13 cellular contexts compared by ENCODE assay signal in the genomic region with DNA sequence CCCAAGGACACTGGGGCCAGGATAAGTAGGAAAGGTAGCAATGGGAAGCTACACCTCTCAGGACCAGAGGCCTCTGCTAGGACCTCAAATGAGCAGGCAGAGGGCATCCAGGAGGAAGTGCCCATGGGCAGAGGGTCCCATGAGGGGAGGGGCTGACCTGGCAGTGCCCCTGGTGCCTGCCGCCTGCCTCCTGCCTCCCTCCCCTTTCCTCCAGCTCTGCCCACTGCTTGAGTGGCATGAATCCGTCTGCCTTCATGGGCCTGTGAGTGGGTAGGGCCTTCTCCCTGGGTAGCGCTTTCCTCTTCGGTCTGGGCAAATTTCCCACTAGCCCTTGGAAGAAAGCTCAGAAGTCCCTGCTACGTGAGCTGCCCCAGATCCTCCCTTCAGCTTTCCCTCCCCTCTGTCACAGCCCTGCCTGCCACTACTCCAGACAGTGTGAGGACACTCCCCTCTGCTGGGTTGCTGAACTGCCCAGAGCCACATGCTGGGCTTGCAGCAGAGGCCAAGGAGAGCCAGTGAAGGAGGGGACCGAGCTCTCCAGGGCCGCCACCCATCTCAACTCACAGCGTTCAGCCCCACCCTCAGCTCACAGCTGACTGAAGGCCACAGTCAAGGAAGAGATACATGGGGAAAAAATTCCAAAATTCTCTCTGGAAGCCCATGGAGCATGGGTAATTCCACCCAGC.
DNase-seq lines count a peak whose midpoint lies in the region; ATAC-seq and TF ChIP-seq lines count a peak whose summit lies in the region.
"Had no signal": no experiment of that assay in that cellular context is flagged by ENCODE, and none has a peak within 500 bp of the region (broad histone marks: within the 10 kb centered on the region; RNA-seq: fewer than 3 reads in every experiment).

No MANE protein-coding gene starts in this region.

- no peak overlapping the region for H3K4ac ChIP-seq in neuronal stem cell (ENCODE audit: low read length)

- H3K27ac Mint-ChIP-seq in CD14-positive monocyte = no peak overlapping the region
- H3K27ac Mint-ChIP-seq in stimulated activated naive B cell treated with anti-CD40 and anti-IgM and Interleukin-4, amounts not matched to agents 10 μg/mL and 1 μg/mL and 100 μg/mL, for 72 hours = no peak overlapping the region
- H3K27ac Mint-ChIP-seq: activated CD8-positive, alpha-beta T cell treated with anti-CD3 and anti-CD28 coated beads, Interleukin-2, amount 10 ng/mL, durations not matched to agents 7 days and 5 days had no signal

- ATAC-seq in stimulated activated naive B cell treated with anti-CD40 and anti-IgM and Interleukin-4, amounts not matched to agents 10 μg/mL and 1 μg/mL and 100 μg/mL, for 72 hours (replicated peaks) = no peak
- ATAC-seq: activated CD8-positive, alpha-beta T cell treated with anti-CD3 and anti-CD28 coated beads, Interleukin-2, amount 10 ng/mL, durations not matched to agents 7 days and 5 days; naive thymus-derived CD8-positive, alpha-beta T cell had no signal

- TF ChIP-seq EP300 in Ishikawa (IDR thresholded peaks at IDR 0.05; ENCODE audit: borderline replicate concordance) (no peak), esophagus muscularis mucosa (IDR thresholded peaks at IDR 0.05) (no peak)

- H2BK15ac ChIP-seq in neuronal stem cell (ENCODE audit: low read length) = no peak overlapping the region

- TF ChIP-seq CTCF in CD14-positive monocyte (IDR thresholded peaks at IDR 0.05) (no peak), esophagus muscularis mucosa (IDR thresholded peaks at IDR 0.05) (no peak)

- no peak overlapping the region for H2AK5ac ChIP-seq in neuronal stem cell (ENCODE audit: low read depth, low read length)

- H3K79me1 ChIP-seq in neuronal stem cell (ENCODE audit: low read depth, low read length) = peaks cover 4% of the 10 kb centered on the region

- no peaks in the 10 kb centered on the region for H3K9me3 ChIP-seq in neuronal stem cell (replicated peaks in 1 of 2; ENCODE audit: control insufficient read depth in 2 of 2, insufficient read depth in 1 of 2, low read depth in 1 of 2, low read length in 2 of 2)
- H3K9me3 ChIP-seq in esophagus muscularis mucosa = no peaks in the 10 kb centered on the region
- H3K9me3 ChIP-seq: heart right ventricle, SJCRH30, upper lobe of left lung had no signal

- H3K4me3 ChIP-seq in neuronal stem cell (ENCODE audit: low read length in 2 of 2) = no peak overlapping the region
- no peak overlapping the region for H3K4me3 ChIP-seq in esophagus muscularis mucosa
- H3K4me3 ChIP-seq: heart right ventricle, SJCRH30, upper lobe of left lung had no signal

- no peak overlapping the region for H3K4me3 Mint-ChIP-seq in CD14-positive monocyte
- no peak overlapping the region for H3K4me3 Mint-ChIP-seq in stimulated activated naive B cell treated with anti-CD40 and anti-IgM and Interleukin-4, amounts not matched to agents 10 μg/mL and 1 μg/mL and 100 μg/mL, for 72 hours
- H3K4me3 Mint-ChIP-seq: activated CD8-positive, alpha-beta T cell treated with anti-CD3 and anti-CD28 coated beads, Interleukin-2, amount 10 ng/mL, durations not matched to agents 7 days and 5 days; naive thymus-derived CD8-positive, alpha-beta T cell had no signal

- intact Hi-C loops in CD14-positive monocyte (cut with micrococcal nuclease) = no loop called here
- intact Hi-C loops in esophagus muscularis mucosa (cut with DNase I) = no loop called here

- no peak overlapping the region for H2AFZ ChIP-seq in neuronal stem cell (ENCODE audit: low read length)

- H4K91ac ChIP-seq in neuronal stem cell (ENCODE audit: low read depth, low read length, poor library complexity) = no peak overlapping the region

- H3K9me3 Mint-ChIP-seq in CD14-positive monocyte = peaks cover 0 to 3% (median 0%) of the 10 kb centered on the region in 7 donors
- H3K9me3 Mint-ChIP-seq in stimulated activated naive B cell treated with anti-CD40 and anti-IgM and Interleukin-4, amounts not matched to agents 10 μg/mL and 1 μg/mL and 100 μg/mL, for 72 hours = no peaks in the 10 kb centered on the region

- no peak overlapping the region for H2BK5ac ChIP-seq in neuronal stem cell (ENCODE audit: low read length)

- peak; percentile 14; the same call in 1 of the 2 replicates for TF ChIP-seq RAD21 in Ishikawa (IDR thresholded peaks at IDR 0.05; ENCODE audit: low read depth)

- no peak overlapping the region for H4K8ac ChIP-seq in neuronal stem cell (ENCODE audit: low read depth, low read length)

- H3K18ac ChIP-seq in neuronal stem cell (ENCODE audit: low read length) = peak overlapping the region; percentile 46

- no peak overlapping the region for H2BK120ac ChIP-seq in neuronal stem cell (ENCODE audit: low read depth, low read length)

- H3K36me3 ChIP-seq in neuronal stem cell (replicated peaks in 1 of 2; ENCODE audit: control insufficient read depth in 2 of 2, insufficient read depth in 2 of 2, low read length in 2 of 2) = no peaks in the 10 kb centered on the region
- H3K36me3 ChIP-seq in esophagus muscularis mucosa = no peaks in the 10 kb centered on the region
- H3K36me3 ChIP-seq: heart right ventricle, SJCRH30, upper lobe of left lung had no signal

- H2BK12ac ChIP-seq in neuronal stem cell (ENCODE audit: low read length) = no peak overlapping the region

- no peak overlapping the region for H3K4me2 ChIP-seq in neuronal stem cell (ENCODE audit: insufficient read depth, low read length, poor library complexity, severe bottlenecking)

- no peak for TF ChIP-seq POLR2A in esophagus muscularis mucosa (IDR thresholded peaks at IDR 0.05; ENCODE audit: low read depth)

- peak; percentile 36 for DNase-seq in CD14-positive monocyte (ENCODE audit: low spot score)
- peak; percentile 49 for DNase-seq in fibroblast of peridontal ligament (ENCODE audit: extremely low read depth)
- DNase-seq in neuronal stem cell (ENCODE audit: low spot score) = no peak
- no peak for DNase-seq in NCI-H2227 treated with DMSO at 0.1 percent for 48 hours (lab: John Stamatoyannopoulos, UW)
- DNase-seq in esophagus muscularis mucosa (ENCODE audit: extremely low spot score) = no peak
- no peak for DNase-seq in stimulated activated naive B cell treated with anti-CD40 and anti-IgM and Interleukin-4, amounts not matched to agents 10 μg/mL and 1 μg/mL and 100 μg/mL, for 72 hours
- DNase-seq in NOMO-1 treated with dmso at 0.1 percent for 144 hours (lab: John Stamatoyannopoulos, UW; ENCODE audit: unreplicated experiment) = no peak
- DNase-seq: activated CD8-positive, alpha-beta T cell treated with anti-CD3 and anti-CD28 coated beads, Interleukin-2, amount 10 ng/mL, durations not matched to agents 7 days and 5 days; heart right ventricle had no signal

- WGBS in neuronal stem cell (ENCODE audit: extremely low coverage in 2 of 2, insufficient read length in 2 of 2, insufficient replicate concordance in 1 of 2), 2 donors = no CpG with 5 or more reads among the region's 8 CpGs
- WGBS in esophagus muscularis mucosa = 48% methylated on average over 7 of the region's 8 CpGs

- H3K14ac ChIP-seq in neuronal stem cell (ENCODE audit: low read length) = peak overlapping the region; percentile 23

- H3K27me3 ChIP-seq in neuronal stem cell (ENCODE audit: control insufficient read depth in 3 of 3, insufficient read depth in 3 of 3, low read depth in 1 of 3, low read length in 3 of 3) (peaks cover 0 to 14% (median 0%) of the 10 kb centered on the region in 3 experiments), esophagus muscularis mucosa (peaks cover 0 to 30% (median 0%) of the 10 kb centered on the region in 4 donors)
- H3K27me3 ChIP-seq: SJCRH30 had no signal

- peak overlapping the region; percentile 55 for H3K9ac ChIP-seq in neuronal stem cell (ENCODE audit: low read depth, low read length, poor library complexity)

- H3K27ac ChIP-seq in neuronal stem cell (replicated peaks; ENCODE audit: low read length) = no peak overlapping the region
- no peak overlapping the region for H3K27ac ChIP-seq in esophagus muscularis mucosa (replicated peaks in 1 of 4)
- H3K27ac ChIP-seq: heart right ventricle, SJCRH30, upper lobe of left lung had no signal

- peak overlapping the region; percentile 80 for H3K23ac ChIP-seq in neuronal stem cell (ENCODE audit: low read depth, low read length, poor library complexity)

- H3K4me1 ChIP-seq in neuronal stem cell (ENCODE audit: control insufficient read depth in 2 of 2, insufficient read depth in 1 of 2, low read depth in 1 of 2, low read length in 2 of 2) (peaks cover 0 to 3% of the 10 kb centered on the region in 2 donors), esophagus muscularis mucosa (peaks cover 11 to 22% (median 21%) of the 10 kb centered on the region in 4 donors)
- H3K4me1 ChIP-seq: SJCRH30 had no signal

- peaks cover 4 to 12% (median 12%) of the 10 kb centered on the region in 3 donors for H3K27me3 Mint-ChIP-seq in CD14-positive monocyte (ENCODE audit: low read depth in 3 of 3)
- H3K27me3 Mint-ChIP-seq in stimulated activated naive B cell treated with anti-CD40 and anti-IgM and Interleukin-4, amounts not matched to agents 10 μg/mL and 1 μg/mL and 100 μg/mL, for 72 hours = no peaks in the 10 kb centered on the region
- H3K27me3 Mint-ChIP-seq: naive thymus-derived CD8-positive, alpha-beta T cell had no signal

- peaks cover 4% of the 10 kb centered on the region for H3K4me1 Mint-ChIP-seq in CD14-positive monocyte
- no peaks in the 10 kb centered on the region for H3K4me1 Mint-ChIP-seq in stimulated activated naive B cell treated with anti-CD40 and anti-IgM and Interleukin-4, amounts not matched to agents 10 μg/mL and 1 μg/mL and 100 μg/mL, for 72 hours
- H3K4me1 Mint-ChIP-seq: naive thymus-derived CD8-positive, alpha-beta T cell had no signal

- no peaks in the 10 kb centered on the region for H3K36me3 Mint-ChIP-seq in CD14-positive monocyte
- peaks cover 3 to 5% of the 10 kb centered on the region in 2 donors for H3K36me3 Mint-ChIP-seq in stimulated activated naive B cell treated with anti-CD40 and anti-IgM and Interleukin-4, amounts not matched to agents 10 μg/mL and 1 μg/mL and 100 μg/mL, for 72 hours
- H3K36me3 Mint-ChIP-seq: naive thymus-derived CD8-positive, alpha-beta T cell had no signal

TF ChIP-seq in Ishikawa, 13 proteins besides CTCF, POLR2A, EP300 and RAD21 (continues in another document):
- TF ChIP-seq, protein P1, sequence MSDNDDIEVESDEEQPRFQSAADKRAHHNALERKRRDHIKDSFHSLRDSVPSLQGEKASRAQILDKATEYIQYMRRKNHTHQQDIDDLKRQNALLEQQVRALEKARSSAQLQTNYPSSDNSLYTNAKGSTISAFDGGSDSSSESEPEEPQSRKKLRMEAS (IDR thresholded peaks at IDR 0.05) = no peak
- TF ChIP-seq TCF12 (IDR thresholded peaks at IDR 0.05; ENCODE audit: low read depth) (no peak), EGR1 (IDR thresholded peaks at IDR 0.05) (no peak)
- TF ChIP-seq, protein P2, sequence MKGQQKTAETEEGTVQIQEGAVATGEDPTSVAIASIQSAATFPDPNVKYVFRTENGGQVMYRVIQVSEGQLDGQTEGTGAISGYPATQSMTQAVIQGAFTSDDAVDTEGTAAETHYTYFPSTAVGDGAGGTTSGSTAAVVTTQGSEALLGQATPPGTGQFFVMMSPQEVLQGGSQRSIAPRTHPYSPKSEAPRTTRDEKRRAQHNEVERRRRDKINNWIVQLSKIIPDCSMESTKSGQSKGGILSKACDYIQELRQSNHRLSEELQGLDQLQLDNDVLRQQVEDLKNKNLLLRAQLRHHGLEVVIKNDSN (IDR thresholded peaks at IDR 0.05) = no peak

Comparison
In these comparisons a context has a peak if more than half of its experiments do, and no peak if none do; other contexts are left out.
1. DNase-seq: peak in CD14-positive monocyte (single experiment) and fibroblast of peridontal ligament (single experiment); none in neuronal stem cell (single experiment), NCI-H2227 treated with DMSO at 0.1 percent for 48 hours (single experiment), esophagus muscularis mucosa (single experiment), stimulated activated naive B cell treated with anti-CD40 and anti-IgM and Interleukin-4, amounts not matched to agents 10 μg/mL and 1 μg/mL and 100 μg/mL, for 72 hours (single experiment) and NOMO-1 treated with dmso at 0.1 percent for 144 hours (single experiment).